In genomic region chr1:23484253-23485001, GRCh38 we compare ENCODE assay signal across 1 cellular context.
TF ChIP-seq lines count a peak whose summit lies in the region.

No MANE protein-coding gene starts in this region.

TF ChIP-seq in K562, 482 proteins besides CTCF, POLR2A, EP300 and RAD21 (continued from another document and continues in another):
- TF ChIP-seq NFIX (CRISPR knock-in tag; IDR thresholded peaks at IDR 0.05; ENCODE audit: low read depth) (no peak), NEUROD1 (IDR thresholded peaks at IDR 0.05; ENCODE audit: borderline replicate concordance, low read depth, low read length, partially characterized antibody) (no peak), NR1H2 (CRISPR knock-in tag; IDR thresholded peaks at IDR 0.05) (no peak), POLR2B (IDR thresholded peaks at IDR 0.05; ENCODE audit: low read depth, partially characterized antibody) (peak; percentile 25), ZKSCAN3 (CRISPR knock-in tag; IDR thresholded peaks at IDR 0.05) (no peak), CBX1 (IDR thresholded peaks at IDR 0.05; ENCODE audit: low read depth) (peak; percentile 99), BCLAF1 (IDR thresholded peaks at IDR 0.05; ENCODE audit: borderline replicate concordance in 1 of 2, control insufficient read depth in 1 of 2, low read depth in 2 of 2, low read length in 1 of 2) (no peak), ZBTB40 (IDR thresholded peaks at IDR 0.05) (0 out of 2 replicates have a peak, but pooled peaks have one; percentile 61), ZBTB40 (CRISPR knock-in tag; IDR thresholded peaks at IDR 0.05) (no peak), TARDBP (IDR thresholded peaks at IDR 0.05) (no peak), SMARCA4 (IDR thresholded peaks at IDR 0.05) (peak; percentile 63; the same call in 1 of the 2 replicates), COPS2 (conservative IDR thresholded peaks at IDR 0.05) (no peak), ZFX (CRISPR knock-in tag; IDR thresholded peaks at IDR 0.05) (no peak), CBX2 (IDR thresholded peaks at IDR 0.05; ENCODE audit: insufficient read depth, low read length, poor library complexity, severe bottlenecking) (no peak), NUFIP1 (IDR thresholded peaks at IDR 0.05; ENCODE audit: partially characterized antibody) (no peak), CEBPZ (IDR thresholded peaks at IDR 0.05; ENCODE audit: borderline replicate concordance, low read depth, low read length) (no peak), ZNF707 (CRISPR knock-in tag; conservative IDR thresholded peaks at IDR 0.05) (no peak), ZNF589 (CRISPR knock-in tag; IDR thresholded peaks at IDR 0.05; ENCODE audit: low read depth) (no peak), TRIM25 (IDR thresholded peaks at IDR 0.05; ENCODE audit: borderline replicate concordance) (no peak), HLTF (IDR thresholded peaks at IDR 0.05) (peak; percentile 77; the same call in 1 of the 2 replicates), SMAD3 (CRISPR knock-in tag; conservative IDR thresholded peaks at IDR 0.05) (no peak), ELF1 (tag; IDR thresholded peaks at IDR 0.05) (no peak), HMG20B (CRISPR knock-in tag; IDR thresholded peaks at IDR 0.05) (no peak), MCM2 (IDR thresholded peaks at IDR 0.05; ENCODE audit: low read depth) (no peak), CBX3 (IDR thresholded peaks at IDR 0.05; ENCODE audit: borderline replicate concordance in 1 of 2, low read length in 2 of 2) (peak in 1 of 2 experiments; percentile 78; a peak in 1 of 3 replicates), ZNF778 (CRISPR knock-in tag; IDR thresholded peaks at IDR 0.05) (no peak), ZNF57 (CRISPR knock-in tag; IDR thresholded peaks at IDR 0.05) (no peak), TFAP4 (CRISPR knock-in tag; IDR thresholded peaks at IDR 0.05; ENCODE audit: borderline replicate concordance) (no peak; the same call in 1 of the 2 replicates), FIP1L1 (IDR thresholded peaks at IDR 0.05; ENCODE audit: low read depth, low read length, poor library complexity, severe bottlenecking) (no peak), E2F5 (CRISPR knock-in tag; IDR thresholded peaks at IDR 0.05) (no peak), ZFP36 (IDR thresholded peaks at IDR 0.05; ENCODE audit: low read depth, low read length, partially characterized antibody) (peak; percentile 80), HSF4 (CRISPR knock-in tag; IDR thresholded peaks at IDR 0.05; ENCODE audit: borderline replicate concordance) (no peak), ZHX1 (conservative IDR thresholded peaks at IDR 0.05; ENCODE audit: low read length) (no peak), ELF2 (CRISPR knock-in tag; IDR thresholded peaks at IDR 0.05) (no peak), TBP (optimal IDR thresholded peaks at IDR 0.05; ENCODE audit: low read depth, low read length) (peak; percentile 9), ZNF24 (IDR thresholded peaks at IDR 0.05) (peak; percentile 75), VEZF1 (CRISPR knock-in tag; IDR thresholded peaks at IDR 0.05) (peak; percentile 98)
